ENCODE assay signal across 9 cellular contexts in the genomic region with DNA sequence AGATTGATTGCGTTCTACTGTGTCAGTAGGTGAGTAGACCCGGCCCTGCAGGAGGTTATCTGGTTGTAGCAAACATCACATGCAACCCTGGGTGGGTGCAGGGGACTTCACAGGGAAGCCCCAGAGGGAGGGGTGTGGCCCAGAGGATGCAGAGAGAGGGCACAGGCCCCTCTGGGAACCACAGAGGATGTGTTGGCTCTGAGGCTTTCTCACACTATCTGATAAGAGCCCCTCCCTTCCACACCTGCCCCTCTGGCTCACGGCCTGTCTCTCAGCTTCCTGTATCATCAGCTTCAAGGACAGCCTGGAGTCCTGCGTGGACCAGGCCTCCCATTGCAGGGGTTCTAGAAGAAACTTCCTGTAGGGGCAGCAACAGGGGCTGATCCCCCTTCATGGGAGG.
A peak's percentile ranks its signal among the peaks of the same experiment; 100 is the strongest.
DNase-seq lines count a peak whose midpoint lies in the region; ATAC-seq and TF ChIP-seq lines count a peak whose summit lies in the region.
"Had no signal": no experiment of that assay in that cellular context is flagged by ENCODE, and none has a peak within 500 bp of the region (broad histone marks: within the 10 kb centered on the region; RNA-seq: fewer than 3 reads in every experiment).

No MANE protein-coding gene starts in this region.

- no peak overlapping the region for H3K9ac ChIP-seq in endodermal cell (ENCODE audit: extremely low read depth, low read length, poor library complexity, severe bottlenecking)

- POLR2A ChIA-PET in CD4-positive, alpha-beta memory T cell (lab: Charles Lee; ENCODE audit: partially characterized antibody): interaction anchor here (0.7 to 7.0 kb wide), 19 partner anchors 9 to 494 kb away, joined by 3 to 139 read pairs (median 4); partner anchors contain the start of gene NDUFB1

- DNase-seq in CD4-positive, alpha-beta memory T cell: peak; percentile 80 to 92 (median 83)
- peak; percentile 52 for DNase-seq in T-helper 9 cell
- peak; percentile 59 for DNase-seq in endodermal cell
- no peak for DNase-seq in mucosa of gallbladder (ENCODE audit: low spot score)
- DNase-seq in sciatic nerve (ENCODE audit: low spot score): no peak
- DNase-seq in cortex of kidney (lab: John Stamatoyannopoulos, UW): no peak

- peak overlapping the region; percentile 46 to 82 (median 75) for H3K4me3 Mint-ChIP-seq in CD4-positive, alpha-beta memory T cell
- no peak overlapping the region for H3K4me3 Mint-ChIP-seq in endodermal cell
- H3K4me3 Mint-ChIP-seq: nephron had no signal

- H3K9me3 ChIP-seq in CD4-positive, alpha-beta memory T cell (ENCODE audit: control insufficient read depth in 1 of 2, low read length in 2 of 2): no peaks in the 10 kb centered on the region
- H3K9me3 ChIP-seq in endodermal cell (ENCODE audit: control insufficient read depth, low read length): no peaks in the 10 kb centered on the region

- H3K4me1 Mint-ChIP-seq in CD4-positive, alpha-beta memory T cell: peaks cover 29 to 59% (median 45%) of the 10 kb centered on the region in 4 donors
- peaks cover 5% of the 10 kb centered on the region for H3K4me1 Mint-ChIP-seq in endodermal cell
- H3K4me1 Mint-ChIP-seq: nephron had no signal

- H3K27ac ChIP-seq in CD4-positive, alpha-beta memory T cell (ENCODE audit: low read depth, low read length): peak overlapping the region; percentile 64
- H3K27ac ChIP-seq in endodermal cell (ENCODE audit: low read depth, low read length): no peak overlapping the region

- peak; percentile 72 for ATAC-seq in GM21737 (IDR thresholded peaks at IDR 0.05; ENCODE audit: unreplicated experiment)
- no peak for ATAC-seq in sciatic nerve
- no peak for ATAC-seq in GM21526 (IDR thresholded peaks at IDR 0.05; ENCODE audit: low FRiP score, unreplicated experiment)

- peak overlapping the region; percentile 85 to 97 (median 94) for H3K27ac Mint-ChIP-seq in CD4-positive, alpha-beta memory T cell
- no peak overlapping the region for H3K27ac Mint-ChIP-seq in endodermal cell
- H3K27ac Mint-ChIP-seq: nephron had no signal

- H3K27me3 Mint-ChIP-seq in CD4-positive, alpha-beta memory T cell: no peaks in the 10 kb centered on the region
- peaks cover 1% of the 10 kb centered on the region for H3K27me3 Mint-ChIP-seq in endodermal cell (ENCODE audit: insufficient read depth)

- CTCF ChIA-PET in CD4-positive, alpha-beta memory T cell (lab: Charles Lee; ENCODE audit: partially characterized antibody): interaction anchor here (1.5 to 5.2 kb wide), 7 partner anchors 12 to 71 kb away, joined by 3 to 98 read pairs (median 28); no protein-coding TSS in a partner anchor

- no peaks in the 10 kb centered on the region for H3K27me3 ChIP-seq in CD4-positive, alpha-beta memory T cell (ENCODE audit: insufficient read depth, low read length)
- no peaks in the 10 kb centered on the region for H3K27me3 ChIP-seq in endodermal cell (ENCODE audit: control insufficient read depth, insufficient read depth, low read length, poor library complexity, severe bottlenecking)

- peak overlapping the region in 1 of 2 donors; percentile 33 for H3K4me3 ChIP-seq in CD4-positive, alpha-beta memory T cell (ENCODE audit: low read length in 2 of 2)
- H3K4me3 ChIP-seq in endodermal cell (ENCODE audit: low read length): no peak overlapping the region

- peaks cover 0 to 2% (median 0%) of the 10 kb centered on the region in 8 donors for H3K9me3 Mint-ChIP-seq in CD4-positive, alpha-beta memory T cell
- no peaks in the 10 kb centered on the region for H3K9me3 Mint-ChIP-seq in endodermal cell

- no peaks in the 10 kb centered on the region for H3K36me3 Mint-ChIP-seq in CD4-positive, alpha-beta memory T cell
- H3K36me3 Mint-ChIP-seq in endodermal cell (ENCODE audit: low read depth): no peaks in the 10 kb centered on the region

- no peak for TF ChIP-seq CTCF in endodermal cell (conservative IDR thresholded peaks at IDR 0.05)

- WGBS in endodermal cell (ENCODE audit: insufficient coverage in 1 of 2, insufficient read length in 1 of 2), 2 experiments: 73 to 78% methylated on average over 2 to 4 of the region's 4 CpGs

- intact Hi-C loops in CD4-positive, alpha-beta memory T cell (cut with micrococcal nuclease): loop anchor here (1.0 kb wide), 2 partner anchors 29 to 36 kb away; no protein-coding TSS in a partner anchor
- intact Hi-C loops in sciatic nerve (cut with DNase I): no loop called here

- H3K4me1 ChIP-seq in CD4-positive, alpha-beta memory T cell (ENCODE audit: insufficient read depth, low read length): peaks cover 45% of the 10 kb centered on the region
- H3K4me1 ChIP-seq in endodermal cell (ENCODE audit: control insufficient read depth, insufficient read depth, low read length): no peaks in the 10 kb centered on the region

- H3K36me3 ChIP-seq in CD4-positive, alpha-beta memory T cell (ENCODE audit: insufficient read depth, low read length): no peaks in the 10 kb centered on the region
- no peaks in the 10 kb centered on the region for H3K36me3 ChIP-seq in endodermal cell (ENCODE audit: control insufficient read depth, insufficient read depth, low read length)

Comparison
In these comparisons a context has a peak if more than half of its experiments do, and no peak if none do; other contexts are left out.
1. DNase-seq: peak in CD4-positive, alpha-beta memory T cell (5 of 5), T-helper 9 cell (single experiment) and endodermal cell (single experiment); none in mucosa of gallbladder (single experiment), sciatic nerve (single experiment) and cortex of kidney (single experiment).